ENCODE assay signal across 10 cellular contexts in the genomic region with DNA sequence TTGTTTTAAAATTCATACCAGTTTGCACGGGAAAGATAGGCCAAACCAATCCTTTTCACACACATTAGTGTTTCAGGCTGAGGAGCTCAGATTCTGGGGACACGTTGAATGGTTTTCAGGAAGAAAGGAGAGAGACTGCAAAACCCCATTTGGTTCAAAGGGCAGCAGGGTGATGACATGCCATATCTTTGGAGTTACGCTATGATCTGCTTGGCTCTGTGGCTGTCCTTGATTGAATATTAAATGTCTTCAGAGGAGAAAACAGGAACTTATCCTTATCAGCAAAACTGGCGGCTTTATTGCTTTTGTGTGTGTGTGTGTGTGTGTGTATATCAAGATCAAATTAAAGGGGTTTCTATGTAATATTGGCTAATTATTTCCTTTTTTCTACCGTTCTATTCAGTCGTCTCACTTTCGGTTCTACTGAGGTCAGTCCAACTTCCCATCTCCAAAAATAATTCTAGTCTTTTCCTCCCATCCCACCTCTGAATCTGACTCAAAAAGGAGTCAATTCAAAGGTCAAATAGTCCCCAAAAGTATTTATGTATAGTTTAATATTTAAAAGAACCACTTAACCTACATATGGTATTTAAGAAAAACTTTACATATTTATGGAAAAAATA.
DNase-seq lines count a peak whose midpoint lies in the region; ATAC-seq and TF ChIP-seq lines count a peak whose summit lies in the region.
"Had no signal": no experiment of that assay in that cellular context is flagged by ENCODE, and none has a peak within 500 bp of the region (broad histone marks: within the 10 kb centered on the region; RNA-seq: fewer than 3 reads in every experiment).

No MANE protein-coding gene starts in this region.

- H3K9me3 ChIP-seq in right lobe of liver (no peaks in the 10 kb centered on the region), tibial artery (no peaks in the 10 kb centered on the region)

- H3K27me3 ChIP-seq in KMS-11 (ENCODE audit: insufficient read depth, low read depth) (no peaks in the 10 kb centered on the region), right lobe of liver (no peaks in the 10 kb centered on the region), tibial artery (no peaks in the 10 kb centered on the region)

- no peak overlapping the region for H2AFZ ChIP-seq in KMS-11 (ENCODE audit: low read depth)

- H3K79me2 ChIP-seq in KMS-11 (ENCODE audit: insufficient read depth, low read depth), result no peaks in the 10 kb centered on the region

- DNase-seq in cardiac fibroblast (ENCODE audit: low read depth in 2 of 2), result peak; percentile 28 to 29
- DNase-seq in right lobe of liver, result no peak
- no peak for DNase-seq in tibial artery
- DNase-seq in NCI-H1092 (lab: John Stamatoyannopoulos, UW), result no peak
- DNase-seq: NCI-H1105 treated with DMSO at 0.1 percent for 48 hours had no signal

- H4K20me1 ChIP-seq in KMS-11 (ENCODE audit: insufficient read depth), result no peaks in the 10 kb centered on the region

- intact Hi-C loops in right lobe of liver (cut with DNase I), result no loop called here
- intact Hi-C loops in tibial artery (cut with DNase I; ENCODE audit: low total_unique reads), result no loop called here

- H3K27ac ChIP-seq in KMS-11 (no peak overlapping the region), right lobe of liver (no peak overlapping the region), tibial artery (peak overlapping the region; percentile 39 to 42)

- ATAC-seq in right lobe of liver (peak; percentile 22 to 65 (median 48)), GM18868 (IDR thresholded peaks at IDR 0.05; ENCODE audit: unreplicated experiment) (no peak), GM18520 (IDR thresholded peaks at IDR 0.05; ENCODE audit: unreplicated experiment) (no peak)
- ATAC-seq: activated CD4-positive, CD25-positive, alpha-beta regulatory T cell treated with anti-CD3 and anti-CD28 coated beads, Interleukin-2, amount 50 U/mL, for 24 hours had no signal

- no peak for TF ChIP-seq CTCF in KMS-11 (conservative IDR thresholded peaks at IDR 0.05; ENCODE audit: low read depth, low read length)
- no peak for TF ChIP-seq CTCF in cardiac fibroblast (IDR thresholded peaks at IDR 0.05; ENCODE audit: low read depth, low read length)
- TF ChIP-seq CTCF in right lobe of liver (IDR thresholded peaks at IDR 0.05), result no peak
- no peak for TF ChIP-seq CTCF in tibial artery (IDR thresholded peaks at IDR 0.05)

- H3K4me2 ChIP-seq in KMS-11, result peak overlapping the region; percentile 70

- 37% methylated on average over 7 of the region's 7 CpGs for WGBS in right lobe of liver (ENCODE audit: insufficient coverage, low coverage, low lambda C conversion rate, missing lambda C conversion rate)

- no peak overlapping the region for H3K9ac ChIP-seq in KMS-11

- TF ChIP-seq POLR2A in right lobe of liver (IDR thresholded peaks at IDR 0.05), result no peak

- H3K4me3 ChIP-seq in KMS-11 (IDR thresholded peaks at IDR 0.05; ENCODE audit: insufficient read depth, low read depth, low read length) (no peak overlapping the region), cardiac fibroblast (replicated peaks in 1 of 2; ENCODE audit: low read depth in 2 of 2, low read length in 2 of 2) (no peak overlapping the region), right lobe of liver (no peak overlapping the region), tibial artery (no peak overlapping the region)
- H3K4me3 ChIP-seq: skin epidermis had no signal

- peaks cover 39% of the 10 kb centered on the region for H3K4me1 ChIP-seq in KMS-11 (ENCODE audit: low read depth, poor library complexity, severe bottlenecking)
- no peaks in the 10 kb centered on the region for H3K4me1 ChIP-seq in right lobe of liver
- H3K4me1 ChIP-seq in tibial artery, result peaks cover 0 to 39% (median 7%) of the 10 kb centered on the region in 4 donors

- peaks cover 24% of the 10 kb centered on the region; the same call in 1 of the 2 replicates for H3K36me3 ChIP-seq in KMS-11 (ENCODE audit: insufficient read depth)
- no peaks in the 10 kb centered on the region for H3K36me3 ChIP-seq in right lobe of liver
- peaks cover 14 to 31% (median 15%) of the 10 kb centered on the region in 3 donors for H3K36me3 ChIP-seq in tibial artery

Comparison
In these comparisons a context has a peak if more than half of its experiments do, and no peak if none do; other contexts are left out.
1. H3K27ac ChIP-seq: peak in tibial artery (2 of 2); none in KMS-11 (single experiment) and right lobe of liver (0 of 3).
2. DNase-seq: peak in cardiac fibroblast (2 of 2); none in right lobe of liver (0 of 3), tibial artery (0 of 2) and NCI-H1092 (single experiment).
3. ATAC-seq: peak in right lobe of liver (4 of 4); none in GM18868 (single experiment) and GM18520 (single experiment).